Comparison of ENCODE assay signal across 8 cellular contexts in the genomic region with DNA sequence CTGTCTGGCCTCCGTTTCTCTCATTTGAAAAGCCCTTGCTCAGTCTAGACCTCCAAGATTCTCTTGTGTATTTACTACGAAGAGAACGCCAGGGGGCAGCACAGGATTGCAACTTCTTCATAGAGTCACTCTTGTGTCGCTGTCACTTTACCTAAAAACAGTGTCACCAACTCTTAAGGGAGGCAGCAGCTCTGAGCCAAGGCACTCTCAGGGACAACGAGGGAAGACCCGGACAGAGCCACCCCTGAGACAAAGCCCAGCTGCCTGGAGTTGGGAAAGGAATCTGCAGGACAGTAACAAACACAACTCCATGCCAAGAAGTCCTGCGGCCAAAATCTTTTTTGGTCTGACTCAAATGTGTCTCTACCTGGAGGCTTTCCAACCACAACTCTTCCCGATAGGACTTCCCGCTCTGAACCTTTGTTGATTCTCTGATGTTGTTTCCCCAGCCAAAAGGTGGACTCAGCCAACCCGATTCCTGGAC.
DNase-seq lines count a peak whose midpoint lies in the region; ATAC-seq lines count a peak whose summit lies in the region.

No MANE protein-coding gene starts in this region.

- peak; percentile 32 to 73 for DNase-seq in NCI-H446 (lab: John Stamatoyannopoulos, UW)
- DNase-seq in NCI-H446 treated with DMSO at 0.1 percent for 48 hours (lab: John Stamatoyannopoulos, UW) = no peak
- DNase-seq in NCI-H2227 treated with DMSO at 0.1 percent for 48 hours (lab: John Stamatoyannopoulos, UW) = peak; percentile 51
- peak; percentile 66 for DNase-seq in activated CD4-positive, CD25-positive, alpha-beta regulatory T cell treated with anti-CD3 and anti-CD28 coated beads, Interleukin-2, amount 50 U/mL, for 16 hours (ENCODE audit: low read depth, low spot score)
- peak; percentile 92 for DNase-seq in cerebellar cortex (ENCODE audit: low spot score)
- DNase-seq in left kidney (ENCODE audit: low read depth, low spot score) = peak; percentile 91
- peak; percentile 69 to 76 for DNase-seq in stimulated activated CD4-positive, alpha-beta T cell treated with anti-CD3 and anti-CD28 coated beads, Interleukin-2, amount 100 ng/mL, for 48 hours

- peak; percentile 74 for ATAC-seq in HG03159 (IDR thresholded peaks at IDR 0.05; ENCODE audit: unreplicated experiment)
